8 cellular contexts compared by ENCODE assay signal in the genomic region with DNA sequence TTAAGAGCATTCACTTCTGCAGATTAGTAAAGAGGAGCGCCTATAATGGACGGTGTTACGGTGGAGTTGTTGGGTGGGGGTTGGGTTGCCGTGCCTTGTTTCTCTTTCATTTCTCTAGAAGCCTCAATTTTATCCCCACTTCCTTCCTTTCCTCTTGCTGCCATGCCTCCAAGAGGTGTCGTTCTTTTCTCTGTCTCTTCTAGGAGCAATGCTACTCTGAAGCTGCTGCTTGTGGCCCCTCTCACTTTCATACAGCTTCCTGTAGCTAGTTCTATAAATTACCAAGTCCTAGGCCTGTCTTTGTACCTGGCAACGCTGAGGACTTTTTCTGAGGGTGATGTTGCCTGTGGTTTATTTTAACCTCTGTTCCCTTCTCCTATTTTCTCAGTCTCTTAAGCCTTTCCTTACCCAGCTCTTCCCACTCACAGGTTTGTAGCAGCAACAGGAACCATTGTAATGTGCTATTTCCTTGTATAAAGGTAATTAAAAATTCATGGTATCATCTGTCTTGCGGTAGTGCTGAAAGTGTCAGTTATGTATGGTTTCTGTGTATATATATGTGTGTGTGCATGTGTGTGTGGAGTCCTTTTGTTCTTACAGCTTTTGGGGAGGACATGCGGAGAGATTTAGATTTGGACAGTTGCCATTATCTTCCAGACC. TPM values are rescaled to one million over a fixed set of nuclear protein-coding genes. Genes with fewer than 3 reads are reported as not detected.
DNase-seq lines count a peak whose midpoint lies in the region; ATAC-seq and TF ChIP-seq lines count a peak whose summit lies in the region.

No MANE protein-coding gene starts in this region.

- H3K27ac ChIP-seq in lower lobe of right lung: peak overlapping the region; percentile 61
- H3K27ac ChIP-seq in suprapubic skin: peak overlapping the region; percentile 42

- H3K4me3 Mint-ChIP-seq in MCF 10A (ENCODE audit: unreplicated experiment): no peak overlapping the region

- DNase-seq in COLO668 (lab: John Stamatoyannopoulos, UW; ENCODE audit: unreplicated experiment) (peak; percentile 36), lower lobe of right lung (no peak), suprapubic skin (ENCODE audit: low spot score in 2 of 2) (no peak), NCI-H748 (lab: John Stamatoyannopoulos, UW; ENCODE audit: unreplicated experiment) (no peak), MCF 10A (ENCODE audit: unreplicated experiment) (no peak)
- DNase-seq in activated CD4-positive, alpha-beta T cell treated with anti-CD3 and anti-CD28 coated beads for 48 hours: peak; percentile 73

- BruUV-seq in MCF 10A (replicated peaks; lab: Mats Ljungman, UMichigan): no TSS peak

- H3K9me3 Mint-ChIP-seq in MCF 10A (ENCODE audit: unreplicated experiment): no peaks in the 10 kb centered on the region

- H3K4me3 ChIP-seq in lower lobe of right lung: peak overlapping the region; percentile 40
- H3K4me3 ChIP-seq in suprapubic skin: peak overlapping the region; percentile 38

- no peaks in the 10 kb centered on the region for H3K36me3 Mint-ChIP-seq in MCF 10A (ENCODE audit: insufficient read depth, unreplicated experiment)

- no peak for TF ChIP-seq EP300 in suprapubic skin (IDR thresholded peaks at IDR 0.05)

- intact Hi-C loops in lower lobe of right lung (cut with DNase I) (no loop called here), MCF 10A (cut with micrococcal nuclease) (no loop called here)

- ATAC-seq in GM19463 (IDR thresholded peaks at IDR 0.05; ENCODE audit: unreplicated experiment) (peak; percentile 77), HG03565 (IDR thresholded peaks at IDR 0.05; ENCODE audit: unreplicated experiment) (peak; percentile 79), lower lobe of right lung (peak; percentile 58 to 71)

- no peak for TF ChIP-seq POLR2A in suprapubic skin (IDR thresholded peaks at IDR 0.05)

- H3K4me1 ChIP-seq in lower lobe of right lung (no peaks in the 10 kb centered on the region), suprapubic skin (peaks cover 3% of the 10 kb centered on the region)

- no peaks in the 10 kb centered on the region for H3K27me3 Mint-ChIP-seq in MCF 10A (ENCODE audit: insufficient read depth, unreplicated experiment)

- WGBS in suprapubic skin: 67% methylated on average over 8 of the region's 8 CpGs

- no peaks in the 10 kb centered on the region for H3K27me3 ChIP-seq in lower lobe of right lung (ENCODE audit: low read depth)
- H3K27me3 ChIP-seq in suprapubic skin: no peaks in the 10 kb centered on the region

- H3K36me3 ChIP-seq in lower lobe of right lung (no peaks in the 10 kb centered on the region), suprapubic skin (no peaks in the 10 kb centered on the region)

- no peak overlapping the region for H3K27ac Mint-ChIP-seq in MCF 10A (ENCODE audit: low read depth, unreplicated experiment)

- no peak for TF ChIP-seq CTCF in lower lobe of right lung (IDR thresholded peaks at IDR 0.05)
- no peak for TF ChIP-seq CTCF in suprapubic skin (IDR thresholded peaks at IDR 0.05)
- no peak for TF ChIP-seq CTCF in MCF 10A (IDR thresholded peaks at IDR 0.05; ENCODE audit: unreplicated experiment)

- no peaks in the 10 kb centered on the region for H3K4me1 Mint-ChIP-seq in MCF 10A (ENCODE audit: insufficient read depth, unreplicated experiment)

- H3K9me3 ChIP-seq in lower lobe of right lung (no peaks in the 10 kb centered on the region), suprapubic skin (peaks cover 5% of the 10 kb centered on the region)

- CTCF ChIA-PET in MCF 10A (lab: Yijun Ruan, JAX): interaction anchor here (1.0 to 1.2 kb wide), 2 partner anchors 55 to 1239 kb away, joined by 3 read pairs; no protein-coding TSS in a partner anchor

- POLR2A ChIA-PET in MCF 10A (lab: Yijun Ruan, JAX): interaction anchor here (0.9 kb wide), 1 partner anchor 44 kb away, joined by 3 read pairs; no protein-coding TSS in a partner anchor

RNA-seq across cellular contexts. Expression of gene DDHD1, which starts 44.0 kb away (rescaled TPM):
- total RNA-seq in lower lobe of right lung (32.6 TPM), suprapubic skin (10 to 100 TPM; 10.1 to 25.3 (median 14.7) TPM), MCF 10A (2022) (16.3 and 18.3 TPM in 2 replicates)

Comparison
In these comparisons a context has a peak if more than half of its experiments do, and no peak if none do; other contexts are left out.
1. DNase-seq: peak in COLO668 (single experiment) and activated CD4-positive, alpha-beta T cell treated with anti-CD3 and anti-CD28 coated beads for 48 hours (single experiment); none in lower lobe of right lung (single experiment), suprapubic skin (0 of 2), NCI-H748 (single experiment) and MCF 10A (single experiment).
2. Peak in every context shown above with its lines, with median percentiles within 50 percentile points of each other: ATAC-seq.